1 cellular context compared by ENCODE assay signal in the genomic region with DNA sequence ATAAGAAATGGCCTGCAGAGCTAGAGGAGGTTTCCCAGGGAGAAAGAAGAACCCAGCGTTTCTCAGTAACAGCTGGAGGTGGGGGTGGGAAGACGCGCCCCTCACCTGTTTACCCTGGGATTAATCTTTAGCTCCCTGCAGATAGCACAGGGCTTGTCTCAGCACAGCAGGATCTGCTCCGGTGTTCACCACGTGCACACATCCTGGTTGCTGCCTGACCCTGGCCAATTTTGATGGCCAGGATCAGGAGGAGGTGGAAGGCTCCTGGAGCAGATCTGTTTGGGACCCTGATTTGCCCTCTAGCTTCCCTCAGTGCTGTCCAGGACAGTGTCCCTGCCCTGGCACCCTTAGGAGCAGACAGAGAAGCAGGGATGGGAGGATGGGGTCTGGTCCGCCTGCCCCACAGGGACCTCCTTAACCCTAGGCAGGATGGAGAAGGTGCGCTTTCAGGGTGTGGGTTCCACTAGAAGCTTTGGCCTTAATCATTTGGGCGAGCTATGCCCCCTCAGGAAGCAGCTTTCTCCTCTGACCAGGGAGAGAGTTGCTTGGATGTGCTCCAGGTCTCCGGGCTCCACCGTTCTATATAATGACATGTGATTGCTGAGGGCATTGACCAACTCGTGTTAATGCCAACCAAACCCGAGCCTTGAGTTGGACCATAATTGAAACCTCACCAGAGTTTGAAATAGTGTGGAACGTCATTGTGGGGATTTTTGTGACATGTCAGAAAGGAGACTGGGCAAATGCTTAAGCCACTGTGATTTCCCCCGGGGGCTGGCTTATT.
TF ChIP-seq lines count a peak whose summit lies in the region.

No MANE protein-coding gene starts in this region.

TF ChIP-seq in GM23338, 12 proteins besides CTCF, POLR2A, EP300 and RAD21:
- TF ChIP-seq POLR2AphosphoS5 (IDR thresholded peaks at IDR 0.05; ENCODE audit: low read depth) (no peak), JUNB (IDR thresholded peaks at IDR 0.05; ENCODE audit: unreplicated experiment) (no peak), EZH2phosphoT487 (IDR thresholded peaks at IDR 0.05; ENCODE audit: unreplicated experiment) (no peak), NANOG (IDR thresholded peaks at IDR 0.05; ENCODE audit: borderline replicate concordance) (no peak), STAT1 (IDR thresholded peaks at IDR 0.05; ENCODE audit: unreplicated experiment) (no peak), ZNF331 (CRISPR knock-in tag; IDR thresholded peaks at IDR 0.05; ENCODE audit: low read depth) (no peak), ZNF462 (CRISPR knock-in tag; IDR thresholded peaks at IDR 0.05) (no peak), ETS1 (IDR thresholded peaks at IDR 0.05) (no peak), REST (IDR thresholded peaks at IDR 0.05; ENCODE audit: unreplicated experiment) (no peak), CREB1 (CRISPR knock-in tag; IDR thresholded peaks at IDR 0.05; ENCODE audit: low read depth) (no peak), ZNF114 (CRISPR knock-in tag; IDR thresholded peaks at IDR 0.05) (no peak), EZH2 (IDR thresholded peaks at IDR 0.05; ENCODE audit: low read depth, unreplicated experiment) (no peak)
